In genomic region chr1:221251580-221251979, GRCh38 we compare ENCODE assay signal across 26 cellular contexts.
DNase-seq lines count a peak whose midpoint lies in the region; ATAC-seq, FAIRE-seq and TF ChIP-seq lines count a peak whose summit lies in the region.
"Had no signal": no experiment of that assay in that cellular context is flagged by ENCODE, and none has a peak within 500 bp of the region (broad histone marks: within the 10 kb centered on the region; RNA-seq: fewer than 3 reads in every experiment).

No MANE protein-coding gene starts in this region.

- no peak overlapping the region for H3K4me3 Mint-ChIP-seq in CD8-positive, alpha-beta memory T cell
- H3K4me3 Mint-ChIP-seq: CD14-positive monocyte; CD4-positive, alpha-beta memory T cell; CD4-positive, CD25-positive, alpha-beta regulatory T cell had no signal

- H2BK15ac ChIP-seq in IMR-90 (ENCODE audit: low read depth, low read length) (no peak overlapping the region), H1 (ENCODE audit: low read length) (no peak overlapping the region)

- no peak for TF ChIP-seq EP300 in HepG2 (IDR thresholded peaks at IDR 0.05; ENCODE audit: low read depth in 2 of 2, low read length in 2 of 2)
- TF ChIP-seq EP300 in HepG2 (CRISPR knock-in tag; IDR thresholded peaks at IDR 0.05; ENCODE audit: borderline replicate concordance): no peak
- TF ChIP-seq EP300 in H1 (IDR thresholded peaks at IDR 0.05; ENCODE audit: borderline replicate concordance in 1 of 2, low read depth in 2 of 2, low read length in 2 of 2): no peak

- CTCF ChIA-PET in HepG2 (lab: Yijun Ruan, JAX; ENCODE audit: low intra/inter-chr PET ratio, low total read pairs) (no interaction called here), IMR-90 (lab: Yijun Ruan, JAX) (no interaction called here), H1 (lab: Charles Lee; ENCODE audit: partially characterized antibody) (interaction anchor here (1.0 kb wide), 1 partner anchor 184 kb away, joined by 3 read pairs; no protein-coding TSS in a partner anchor)
- CTCF ChIA-PET in CD8-positive, alpha-beta memory T cell (lab: Charles Lee): interaction anchor here (0.8 kb wide), 1 partner anchor 15 kb away, joined by 3 read pairs; no protein-coding TSS in a partner anchor

- H3K36me3 ChIP-seq in HepG2 (replicated peaks in 1 of 2; ENCODE audit: control insufficient read depth in 1 of 2, insufficient read depth in 2 of 2, low read length in 2 of 2) (no peaks in the 10 kb centered on the region), right lobe of liver (no peaks in the 10 kb centered on the region), IMR-90 (ENCODE audit: control insufficient read depth, insufficient read depth, low read length) (no peaks in the 10 kb centered on the region), H1 (ENCODE audit: control insufficient read depth in 2 of 4, insufficient read depth in 4 of 4, low read length in 3 of 4) (no peaks in the 10 kb centered on the region)
- H3K36me3 ChIP-seq in CD8-positive, alpha-beta memory T cell (ENCODE audit: insufficient read depth, low read length): no peaks in the 10 kb centered on the region
- H3K36me3 ChIP-seq: BE2C, BLaER1 had no signal

- H2BK20ac ChIP-seq in IMR-90 (ENCODE audit: low read depth, low read length) (no peak overlapping the region), H1 (ENCODE audit: low read length) (no peak overlapping the region)

- dilution Hi-C loops in IMR-90 (cut with HindIII; ENCODE audit: low sequenced_read_pairs, unreplicated experiment): no loop called here

- TF ChIP-seq RAD21 in HepG2 (CRISPR knock-in tag; IDR thresholded peaks at IDR 0.05): no peak
- TF ChIP-seq RAD21 in IMR-90 (IDR thresholded peaks at IDR 0.05; ENCODE audit: low read length): no peak
- TF ChIP-seq RAD21 in H1 (IDR thresholded peaks at IDR 0.05 in 1 of 2, conservative IDR thresholded peaks at IDR 0.05 in 1 of 2; ENCODE audit: low read depth in 2 of 2, low read length in 2 of 2): no peak

- H3K79me2 ChIP-seq in HepG2 (ENCODE audit: insufficient read depth, low read length) (no peaks in the 10 kb centered on the region), H1 (ENCODE audit: control insufficient read depth in 1 of 2, insufficient read depth in 2 of 2, low read length in 2 of 2) (no peaks in the 10 kb centered on the region)

- H4K20me1 ChIP-seq in HepG2 (ENCODE audit: insufficient read depth, low read length) (no peaks in the 10 kb centered on the region), IMR-90 (ENCODE audit: insufficient read depth, low read length) (no peaks in the 10 kb centered on the region), H1 (replicated peaks in 1 of 2; ENCODE audit: control insufficient read depth in 1 of 2, insufficient read depth in 2 of 2, low read length in 2 of 2) (no peaks in the 10 kb centered on the region)
- H4K20me1 ChIP-seq: BLaER1 had no signal

- H4K5ac ChIP-seq in IMR-90 (ENCODE audit: low read depth, low read length) (no peak overlapping the region), H1 (ENCODE audit: insufficient read length, low read depth, low read length) (no peak overlapping the region)

- H2AFZ ChIP-seq in HepG2 (ENCODE audit: low read length) (no peak overlapping the region), IMR-90 (replicated peaks; ENCODE audit: low read length, poor library complexity) (no peak overlapping the region), H1 (ENCODE audit: low read length) (no peak overlapping the region)

- no peaks in the 10 kb centered on the region for H3K23me2 ChIP-seq in H1 (ENCODE audit: low read depth, low read length)

- FAIRE-seq in HepG2 (lab: Jason Lieb, UNC) (no peak), H1 (lab: Jason Lieb, UNC) (no peak), H54 (lab: Jason Lieb, UNC) (no peak)
- FAIRE-seq: GM12878, GM12892, GM18507 had no signal

- H3K9ac ChIP-seq in HepG2 (ENCODE audit: insufficient read depth, low read depth, low read length) (no peak overlapping the region), IMR-90 (ENCODE audit: low read depth, low read length) (no peak overlapping the region), H1 (replicated peaks in 1 of 4; ENCODE audit: extremely low read depth in 1 of 4, low read depth in 3 of 4, low read length in 3 of 4) (no peak overlapping the region)
- H3K9ac ChIP-seq: BLaER1 had no signal

- no peak overlapping the region for H2AK5ac ChIP-seq in IMR-90 (ENCODE audit: low read depth, low read length)
- no peak overlapping the region for H2AK5ac ChIP-seq in H1 (ENCODE audit: low read depth, low read length)

- H3K4me3 ChIP-seq in HepG2 (replicated peaks in 1 of 3; ENCODE audit: insufficient read depth in 1 of 3, low read depth in 2 of 3, low read length in 3 of 3) (no peak overlapping the region), right lobe of liver (no peak overlapping the region), IMR-90 (ENCODE audit: insufficient read depth, low read depth, low read length) (no peak overlapping the region), H1 (ENCODE audit: extremely low read depth in 1 of 4, insufficient read depth in 2 of 4, low read depth in 3 of 4, low read length in 4 of 4) (no peak overlapping the region)
- H3K4me3 ChIP-seq in CD8-positive, alpha-beta memory T cell (ENCODE audit: low read length): no peak overlapping the region
- H3K4me3 ChIP-seq: BLaER1, GM12878 had no signal

- H3K56ac ChIP-seq in IMR-90 (ENCODE audit: extremely low read depth, insufficient read depth, low read length) (no peak overlapping the region), H1 (replicated peaks; ENCODE audit: insufficient read length, low read depth, low read length) (no peak overlapping the region)

- TF ChIP-seq CTCF in HepG2 (CRISPR knock-in tag; IDR thresholded peaks at IDR 0.05) (no peak), right lobe of liver (IDR thresholded peaks at IDR 0.05) (no peak), IMR-90 (conservative IDR thresholded peaks at IDR 0.05; ENCODE audit: low read depth, low read length) (no peak), H1 (IDR thresholded peaks at IDR 0.05; ENCODE audit: control extremely low read depth in 1 of 3, insufficient read depth in 1 of 3, low read depth in 1 of 3, low read length in 3 of 3) (no peak)

- H3K27ac Mint-ChIP-seq in CD8-positive, alpha-beta memory T cell: no peak overlapping the region
- H3K27ac Mint-ChIP-seq: CD14-positive monocyte; CD4-positive, alpha-beta memory T cell; CD4-positive, CD25-positive, alpha-beta regulatory T cell had no signal

- no peaks in the 10 kb centered on the region for H3K36me3 Mint-ChIP-seq in CD8-positive, alpha-beta memory T cell
- H3K36me3 Mint-ChIP-seq: CD14-positive monocyte; CD4-positive, alpha-beta memory T cell; CD4-positive, CD25-positive, alpha-beta regulatory T cell had no signal

- DNase-seq in HepG2 (ENCODE audit: low spot score): no peak
- no peak for DNase-seq in right lobe of liver
- no peak for DNase-seq in IMR-90
- DNase-seq in H1 (ENCODE audit: low read depth in 1 of 2, low spot score in 2 of 2): no peak
- DNase-seq in H54 (ENCODE audit: insufficient read length, low spot score): no peak
- no peak for DNase-seq in CD8-positive, alpha-beta memory T cell
- DNase-seq: ACHN; BE2C; C1 segment of cervical spinal cord; Caco-2; Calu3; CD4-positive, alpha-beta memory T cell; CD4-positive, CD25-positive, alpha-beta regulatory T cell; DMS 273 treated with DMSO at 0.1 percent for 48 hours; DMS153; DMS53; DMS79; DND-41; EL; GDM1 had no signal

- H3K4me1 Mint-ChIP-seq in CD8-positive, alpha-beta memory T cell: no peaks in the 10 kb centered on the region
- H3K4me1 Mint-ChIP-seq: CD14-positive monocyte; CD4-positive, alpha-beta memory T cell; CD4-positive, CD25-positive, alpha-beta regulatory T cell had no signal

- H4K8ac ChIP-seq in IMR-90 (ENCODE audit: low read depth in 2 of 2, low read length in 2 of 2): no peak overlapping the region
- H4K8ac ChIP-seq in H1 (ENCODE audit: extremely low read depth, insufficient read depth, low read length): no peak overlapping the region

- H4K91ac ChIP-seq in IMR-90 (ENCODE audit: insufficient read depth, low read depth, low read length): no peak overlapping the region
- H4K91ac ChIP-seq in H1 (replicated peaks; ENCODE audit: insufficient read length, low read length): no peak overlapping the region

- H3K27me3 ChIP-seq in HepG2 (ENCODE audit: control insufficient read depth in 1 of 2, insufficient read depth in 2 of 2, low read length in 2 of 2): no peaks in the 10 kb centered on the region
- no peaks in the 10 kb centered on the region for H3K27me3 ChIP-seq in right lobe of liver
- no peaks in the 10 kb centered on the region for H3K27me3 ChIP-seq in IMR-90 (ENCODE audit: control insufficient read depth, insufficient read depth, low read length)
- H3K27me3 ChIP-seq in H1 (replicated peaks in 1 of 4; ENCODE audit: control insufficient read depth in 3 of 4, extremely low read depth in 1 of 4, insufficient read depth in 3 of 4, low read length in 3 of 4): no peaks in the 10 kb centered on the region
- no peaks in the 10 kb centered on the region for H3K27me3 ChIP-seq in CD8-positive, alpha-beta memory T cell (ENCODE audit: insufficient read depth, low read length, poor library complexity, severe bottlenecking)
- H3K27me3 ChIP-seq: BE2C, BLaER1 had no signal

- H3K4me2 ChIP-seq in HepG2 (ENCODE audit: low read depth, low read length) (no peak overlapping the region), IMR-90 (ENCODE audit: low read depth, low read length) (no peak overlapping the region), H1 (ENCODE audit: insufficient read depth in 1 of 2, low read depth in 2 of 2, low read length in 2 of 2) (no peak overlapping the region)
- H3K4me2 ChIP-seq: BLaER1 had no signal

- H3K9me3 ChIP-seq in HepG2 (ENCODE audit: low read length) (no peaks in the 10 kb centered on the region; the same call in 1 of the 2 replicates), right lobe of liver (no peaks in the 10 kb centered on the region), IMR-90 (ENCODE audit: control insufficient read depth, insufficient read depth, low read length) (no peaks in the 10 kb centered on the region), H1 (ENCODE audit: insufficient read depth in 2 of 2, low read depth in 1 of 2, low read length in 1 of 2) (no peaks in the 10 kb centered on the region)
- no peaks in the 10 kb centered on the region for H3K9me3 ChIP-seq in CD8-positive, alpha-beta memory T cell (ENCODE audit: low read length)
- H3K9me3 ChIP-seq: BE2C, BLaER1, Caco-2 had no signal

- H3K4me1 ChIP-seq in HepG2 (ENCODE audit: insufficient read depth, low read length): no peaks in the 10 kb centered on the region
- no peaks in the 10 kb centered on the region for H3K4me1 ChIP-seq in right lobe of liver
- no peaks in the 10 kb centered on the region for H3K4me1 ChIP-seq in IMR-90 (ENCODE audit: control insufficient read depth, insufficient read depth, low read length)
- H3K4me1 ChIP-seq in H1 (replicated peaks in 1 of 4; ENCODE audit: control insufficient read depth in 3 of 4, insufficient read depth in 4 of 4, low read length in 3 of 4): no peaks in the 10 kb centered on the region; a peak in 1 of 7 replicates
- no peaks in the 10 kb centered on the region for H3K4me1 ChIP-seq in CD8-positive, alpha-beta memory T cell (ENCODE audit: insufficient read depth, low read length)
- H3K4me1 ChIP-seq: BE2C, BLaER1, Caco-2 had no signal

- no peak overlapping the region for H3K23ac ChIP-seq in IMR-90 (ENCODE audit: low read depth, low read length)
- no peak overlapping the region for H3K23ac ChIP-seq in H1 (ENCODE audit: insufficient read length)

- in situ Hi-C loops in HepG2 (cut with HindIII; ENCODE audit: extremely low pct_ligation_motif_present, low pct_unique_long_range_greater_than_20kb): no loop called here
- in situ Hi-C loops in IMR-90 (cut with MboI; ENCODE audit: low sequenced_read_pairs): loop anchor here (25.0 kb wide), 1 partner anchor 1211 kb away; no protein-coding TSS in a partner anchor

- H2BK12ac ChIP-seq in H1 (ENCODE audit: low read depth, low read length): no peak overlapping the region

- H2BK5ac ChIP-seq in IMR-90 (ENCODE audit: low read depth, low read length, poor library complexity, severe bottlenecking) (no peak overlapping the region), H1 (ENCODE audit: low read depth, low read length) (no peak overlapping the region)

- ATAC-seq in HepG2 (no peak), right lobe of liver (no peak), IMR-90 (ENCODE audit: low read depth) (no peak)
- ATAC-seq: GM12878 had no signal

- BruUV-seq in HepG2 (replicated peaks; lab: Mats Ljungman, UMichigan): no TSS peak
- no TSS peak for BruUV-seq in IMR-90 (replicated peaks; lab: Mats Ljungman, UMichigan)

- no peak overlapping the region for H2AK9ac ChIP-seq in IMR-90 (replicated peaks; ENCODE audit: low read depth, low read length, poor library complexity)

- POLR2A ChIA-PET in HepG2 (lab: Yijun Ruan, JAX) (no interaction called here), IMR-90 (lab: Charles Lee; ENCODE audit: unreplicated experiment) (no interaction called here), H1 (lab: Charles Lee; ENCODE audit: partially characterized antibody) (no interaction called here)
- POLR2A ChIA-PET in CD8-positive, alpha-beta memory T cell (lab: Charles Lee): no interaction called here

- H3K27ac ChIP-seq in HepG2 (ENCODE audit: extremely low read length, insufficient read depth, low read length) (no peak overlapping the region), right lobe of liver (no peak overlapping the region), IMR-90 (ENCODE audit: insufficient read depth, low read length) (no peak overlapping the region), H1 (ENCODE audit: low read depth, low read length) (no peak overlapping the region)
- H3K27ac ChIP-seq in CD8-positive, alpha-beta memory T cell (ENCODE audit: low read depth, low read length): no peak overlapping the region
- H3K27ac ChIP-seq: 22Rv1, BLaER1 had no signal

- H3K18ac ChIP-seq in IMR-90 (ENCODE audit: low read depth, low read length): no peak overlapping the region
- no peak overlapping the region for H3K18ac ChIP-seq in H1 (ENCODE audit: extremely low read depth, low read length)

- TF ChIP-seq POLR2A in HepG2 (IDR thresholded peaks at IDR 0.05; ENCODE audit: insufficient read depth in 1 of 2, low read depth in 2 of 2, low read length in 2 of 2): no peak
- TF ChIP-seq POLR2A in right lobe of liver (IDR thresholded peaks at IDR 0.05): no peak
- no peak for TF ChIP-seq POLR2A in IMR-90 (IDR thresholded peaks at IDR 0.05; ENCODE audit: low read depth, low read length)
- TF ChIP-seq POLR2A in H1 (IDR thresholded peaks at IDR 0.05; ENCODE audit: control extremely low read depth in 1 of 2, low read depth in 2 of 2, low read length in 2 of 2): no peak
- TF ChIP-seq POLR2A in H54 (IDR thresholded peaks at IDR 0.05; ENCODE audit: low read depth, low read length): no peak

- intact Hi-C loops in HepG2 (cut with micrococcal nuclease; ENCODE audit: unreplicated experiment) (no loop called here), right lobe of liver (cut with DNase I) (no loop called here), IMR-90 (cut with micrococcal nuclease) (no loop called here)

- H3K4ac ChIP-seq in IMR-90 (ENCODE audit: low read depth, low read length) (no peak overlapping the region), H1 (replicated peaks; ENCODE audit: insufficient read length, low read depth, low read length) (no peak overlapping the region)

- H3K79me1 ChIP-seq in IMR-90 (ENCODE audit: low read depth in 1 of 2, low read length in 2 of 2): no peaks in the 10 kb centered on the region
- H3K79me1 ChIP-seq in H1 (ENCODE audit: low read depth, low read length): no peaks in the 10 kb centered on the region

- peaks cover 0 to 4% of the 10 kb centered on the region in 2 donors for H3K27me3 Mint-ChIP-seq in CD8-positive, alpha-beta memory T cell

- peaks cover 0 to 12% (median 0%) of the 10 kb centered on the region in 5 donors for H3K9me3 Mint-ChIP-seq in CD8-positive, alpha-beta memory T cell

- H2BK120ac ChIP-seq in IMR-90 (ENCODE audit: low read depth, low read length): no peak overlapping the region
- H2BK120ac ChIP-seq in H1 (replicated peaks; ENCODE audit: low read depth, low read length): no peak overlapping the region

- H3K14ac ChIP-seq in IMR-90 (replicated peaks; ENCODE audit: low read depth, low read length): no peak overlapping the region
- H3K14ac ChIP-seq in H1 (ENCODE audit: insufficient read length): no peak overlapping the region

- no peaks in the 10 kb centered on the region; the same call in 1 of the 2 replicates for H3K9me1 ChIP-seq in IMR-90 (ENCODE audit: insufficient read depth, low read length)

- WGBS in HepG2 (ENCODE audit: low lambda C conversion rate): 45% methylated on average over 2 of the region's 2 CpGs
- WGBS in right lobe of liver (ENCODE audit: insufficient coverage, low coverage, low lambda C conversion rate, missing lambda C conversion rate): 90% methylated on average over 2 of the region's 2 CpGs
- WGBS in IMR-90 (ENCODE audit: extremely low coverage in 2 of 2, insufficient read length in 1 of 2), 2 experiments: no CpG with 5 or more reads among the region's 2 CpGs
- 43% methylated on average over 2 of the region's 2 CpGs; no CpG with 5 or more reads in 1 of the 2 experiments for WGBS in H1 (ENCODE audit: extremely low coverage in 1 of 2, insufficient coverage in 1 of 2, insufficient read length in 1 of 2, insufficient replicate concordance in 2 of 2, low coverage in 1 of 2, low lambda C conversion rate in 2 of 2, missing lambda C conversion rate in 1 of 2), 2 experiments

Comparison
In these comparisons a context has a peak if more than half of its experiments do, and no peak if none do; other contexts are left out.
1. CTCF ChIA-PET loops: an anchor here in H1 (1.0 kb wide) and CD8-positive, alpha-beta memory T cell (0.8 kb wide); none called in HepG2 and IMR-90.
2. Of the 41 proteins assayed by ChIP-seq in both HepG2 and H1: peak only in HepG2: none; only in H1: none; in both: MAFK; in neither: 40.